ENCODE assay signal across 8 cellular contexts in the genomic region with DNA sequence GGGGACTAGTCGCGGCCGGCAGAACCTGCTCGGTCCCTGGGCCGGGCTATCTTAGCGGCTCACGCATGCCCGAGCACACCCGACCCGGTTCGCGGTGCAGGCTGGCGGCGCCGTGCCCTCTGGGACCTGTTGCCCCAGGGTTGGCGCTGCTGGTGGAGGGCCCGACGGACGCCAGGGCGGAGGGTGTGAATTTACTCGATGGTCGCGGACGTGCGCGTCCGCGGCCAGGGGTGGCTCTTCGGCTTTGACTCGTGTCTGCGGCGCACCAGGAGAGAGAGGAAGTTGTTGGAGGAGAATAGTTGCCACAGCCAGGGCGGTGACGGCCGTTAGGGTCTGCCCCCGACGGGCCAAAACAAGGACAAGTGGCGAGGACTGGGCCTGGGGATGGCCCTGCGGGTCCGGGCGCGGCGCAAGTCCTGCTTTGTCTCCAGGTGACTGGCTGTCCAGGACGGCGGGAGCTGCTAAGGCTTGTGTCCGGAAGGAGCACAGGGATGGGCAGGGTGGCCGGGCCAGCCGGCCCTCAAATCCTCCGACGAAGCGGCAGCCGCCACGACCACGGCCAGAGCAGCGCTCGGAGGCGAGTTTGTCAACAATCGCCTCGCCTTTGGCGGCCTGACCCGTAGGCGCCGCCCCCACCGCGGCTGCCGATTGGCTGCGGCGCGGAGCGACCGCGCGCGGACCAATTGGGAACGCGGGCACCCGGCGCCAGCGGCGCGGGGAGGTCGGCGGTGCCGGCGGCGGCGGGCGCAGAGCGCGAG. TPM values are rescaled to one million over a fixed set of nuclear protein-coding genes. Genes with fewer than 3 reads are reported as not detected.
DNase-seq lines count a peak whose midpoint lies in the region; ATAC-seq, FAIRE-seq and TF ChIP-seq lines count a peak whose summit lies in the region.

No MANE protein-coding gene starts in this region.

- peaks cover 26% of the 10 kb centered on the region for H3K27me3 ChIP-seq in left ventricle myocardium inferior (ENCODE audit: low read depth)

- peak overlapping the region; percentile 92 for H3K4me3 ChIP-seq in left ventricle myocardium inferior

- peak; percentile 47 for ATAC-seq in HG02610 (IDR thresholded peaks at IDR 0.05; ENCODE audit: unreplicated experiment)

- TF ChIP-seq CTCF in GM10266 (IDR thresholded peaks at IDR 0.05; ENCODE audit: control insufficient read depth, insufficient read depth, low read depth, missing control alignments) (no peak), left ventricle myocardium inferior (IDR thresholded peaks at IDR 0.05; ENCODE audit: borderline replicate concordance) (no peak)

- H3K9me3 ChIP-seq in left ventricle myocardium inferior (replicated peaks), result no peaks in the 10 kb centered on the region

- peak; percentile 86 for DNase-seq in GM10266 (ENCODE audit: extremely low spot score)
- peak; percentile 62 for DNase-seq in NCI-H1092 (lab: John Stamatoyannopoulos, UW)
- peak; percentile 86 for DNase-seq in SW480 (ENCODE audit: low spot score)
- DNase-seq in amniotic stem cell (lab: John Stamatoyannopoulos, UW), result peak; percentile 71
- DNase-seq in left ventricle myocardium inferior, result peak; percentile 89
- peak; percentile 96 for DNase-seq in posterior vena cava (ENCODE audit: low spot score)
- DNase-seq in urothelium cell line (ENCODE audit: low spot score), result peak; percentile 98

- peaks cover 74% of the 10 kb centered on the region for H3K4me1 ChIP-seq in left ventricle myocardium inferior

- peak overlapping the region; percentile 92 for H3K27ac ChIP-seq in left ventricle myocardium inferior (replicated peaks)

- intact Hi-C loops in left ventricle myocardium inferior (cut with micrococcal nuclease) (no loop called here), posterior vena cava (cut with DNase I) (no loop called here)

- peak; percentile 96 for FAIRE-seq in urothelium cell line (lab: Jason Lieb, UNC)

- H3K36me3 ChIP-seq in left ventricle myocardium inferior, result peaks cover 21% of the 10 kb centered on the region

RNA-seq across cellular contexts. Expression of gene BCL2L11, which starts 1.3 kb away (rescaled TPM):
- total RNA-seq in left ventricle myocardium inferior (8.4 TPM), posterior vena cava (10 to 100 TPM in 1 of 2 donors, 1 to 10 TPM in 1; 4.1 to 10.4 TPM)

Comparison
In these comparisons a context has a peak if more than half of its experiments do, and no peak if none do; other contexts are left out.
1. Peak in every context shown above with its lines: DNase-seq, ATAC-seq, H3K4me3 ChIP-seq and H3K27ac ChIP-seq.